ENCODE assay signal across 20 cellular contexts in the genomic region with DNA sequence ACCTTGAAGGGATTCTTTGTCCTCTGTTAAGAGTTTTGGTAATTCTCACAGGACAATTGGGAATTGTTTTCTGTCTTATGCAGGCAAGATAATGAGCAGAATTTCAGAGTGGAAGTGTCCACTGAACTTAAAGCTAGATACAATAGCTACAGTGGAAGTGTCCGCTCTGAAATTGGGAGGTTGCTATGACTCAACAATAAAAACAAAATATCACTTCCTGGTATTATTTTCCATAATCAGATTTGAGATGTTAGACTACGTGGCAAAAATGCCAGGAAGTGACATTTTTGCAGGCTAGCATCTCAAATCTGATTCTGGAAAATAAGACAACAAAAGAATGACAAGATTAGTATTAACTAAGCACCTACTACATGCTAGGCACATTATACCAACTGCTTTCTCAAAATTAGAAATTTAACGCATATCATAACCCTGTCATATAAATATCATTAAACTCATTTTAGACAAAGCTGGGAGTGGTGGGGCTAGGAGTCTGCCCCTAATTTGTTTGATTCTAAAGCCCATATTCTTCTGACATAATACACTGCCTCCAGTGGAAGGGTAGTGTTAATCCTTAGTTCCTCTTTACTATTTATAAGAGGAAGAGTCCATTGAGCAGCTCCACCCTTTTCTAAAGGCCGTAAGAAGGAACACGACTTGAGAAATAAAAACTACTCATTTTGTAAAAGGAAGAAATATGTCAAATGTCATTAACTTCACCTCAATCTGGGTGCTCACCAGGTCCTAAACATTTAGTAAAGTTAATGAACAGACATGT.
A peak's percentile ranks its signal among the peaks of the same experiment; 100 is the strongest.
DNase-seq lines count a peak whose midpoint lies in the region; ATAC-seq and TF ChIP-seq lines count a peak whose summit lies in the region.
"Had no signal": no experiment of that assay in that cellular context is flagged by ENCODE, and none has a peak within 500 bp of the region (broad histone marks: within the 10 kb centered on the region; RNA-seq: fewer than 3 reads in every experiment).

No MANE protein-coding gene starts in this region.

- TF ChIP-seq CTCF in fibroblast of the aortic adventitia (IDR thresholded peaks at IDR 0.05; ENCODE audit: insufficient read depth, low read length), result no peak

- ATAC-seq in Right ventricle myocardium inferior (peak; percentile 37), HG03045 (IDR thresholded peaks at IDR 0.05; ENCODE audit: unreplicated experiment) (no peak), GM18519 (IDR thresholded peaks at IDR 0.05; ENCODE audit: low FRiP score, unreplicated experiment) (no peak), GM21825 (IDR thresholded peaks at IDR 0.05; ENCODE audit: unreplicated experiment) (no peak)

- no peak for DNase-seq in Right ventricle myocardium inferior (ENCODE audit: missing footprints)
- DNase-seq in cardiac septum (ENCODE audit: low spot score), result no peak
- DNase-seq in SIG-M5 (lab: John Stamatoyannopoulos, UW), result peak; percentile 53
- DNase-seq in fibroblast of the aortic adventitia (ENCODE audit: low read depth), result peak; percentile 26
- peak; percentile 82 for DNase-seq in pulmonary artery endothelial cell (ENCODE audit: low read depth, low spot score)
- DNase-seq: 8988T; activated CD4-positive, alpha-beta T cell treated with anti-CD3 and anti-CD28 coated beads, Interleukin-2, amount 10 ng/mL, durations not matched to agents 24 days and 14 days; activated naive CD4-positive, alpha-beta T cell treated with anti-CD3 and anti-CD28 coated beads, Interleukin-2, amount 50 U/mL, for 16 hours; activated T-cell treated with anti-CD3 and anti-CD28 coated beads for 4 hours; CD4-positive, CD25-positive, alpha-beta regulatory T cell; colonic mucosa; glutamatergic neuron; NCI-H187; sigmoid colon; stimulated activated CD4-positive, alpha-beta T cell treated with anti-CD3 and anti-CD28 coated beads, Interleukin-1b, Interleukin-23, amount 100 ng/mL, for 48 hours; stomach; T-helper 9 cell had no signal

- intact Hi-C loops in Right ventricle myocardium inferior (cut with DNase I), result no loop called here
- intact Hi-C loops in cardiac septum (cut with DNase I), result loop anchor here (10.0 kb wide), 1 partner anchor 149 kb away; no protein-coding TSS in a partner anchor

- H3K4me3 ChIP-seq in fibroblast of the aortic adventitia (ENCODE audit: low read depth, low read length), result no peak overlapping the region
- H3K4me3 ChIP-seq: colonic mucosa, sigmoid colon, stomach had no signal

Comparison
In these comparisons a context has a peak if more than half of its experiments do, and no peak if none do; other contexts are left out.
1. DNase-seq: peak in SIG-M5 (single experiment), fibroblast of the aortic adventitia (single experiment) and pulmonary artery endothelial cell (single experiment); none in Right ventricle myocardium inferior (single experiment) and cardiac septum (single experiment).